ENCODE assay signal across 1 cellular context in genomic region chr6:1190361-1190760, GRCh38.
TF ChIP-seq lines count a peak whose summit lies in the region.

No MANE protein-coding gene starts in this region.

TF ChIP-seq in HEK293, 187 proteins besides CTCF, POLR2A, EP300 and RAD21 (continued from another document):
- TF ChIP-seq ZBTB17 (tag by site-specific recombination; IDR thresholded peaks at IDR 0.05) (peak; percentile 57; the same call in 1 of the 2 replicates), ZNF37A (tag by site-specific recombination; IDR thresholded peaks at IDR 0.05) (no peak), ZNF629 (tag by site-specific recombination; IDR thresholded peaks at IDR 0.05) (peak; percentile 36; the same call in 1 of the 2 replicates)
